In the genomic region with DNA sequence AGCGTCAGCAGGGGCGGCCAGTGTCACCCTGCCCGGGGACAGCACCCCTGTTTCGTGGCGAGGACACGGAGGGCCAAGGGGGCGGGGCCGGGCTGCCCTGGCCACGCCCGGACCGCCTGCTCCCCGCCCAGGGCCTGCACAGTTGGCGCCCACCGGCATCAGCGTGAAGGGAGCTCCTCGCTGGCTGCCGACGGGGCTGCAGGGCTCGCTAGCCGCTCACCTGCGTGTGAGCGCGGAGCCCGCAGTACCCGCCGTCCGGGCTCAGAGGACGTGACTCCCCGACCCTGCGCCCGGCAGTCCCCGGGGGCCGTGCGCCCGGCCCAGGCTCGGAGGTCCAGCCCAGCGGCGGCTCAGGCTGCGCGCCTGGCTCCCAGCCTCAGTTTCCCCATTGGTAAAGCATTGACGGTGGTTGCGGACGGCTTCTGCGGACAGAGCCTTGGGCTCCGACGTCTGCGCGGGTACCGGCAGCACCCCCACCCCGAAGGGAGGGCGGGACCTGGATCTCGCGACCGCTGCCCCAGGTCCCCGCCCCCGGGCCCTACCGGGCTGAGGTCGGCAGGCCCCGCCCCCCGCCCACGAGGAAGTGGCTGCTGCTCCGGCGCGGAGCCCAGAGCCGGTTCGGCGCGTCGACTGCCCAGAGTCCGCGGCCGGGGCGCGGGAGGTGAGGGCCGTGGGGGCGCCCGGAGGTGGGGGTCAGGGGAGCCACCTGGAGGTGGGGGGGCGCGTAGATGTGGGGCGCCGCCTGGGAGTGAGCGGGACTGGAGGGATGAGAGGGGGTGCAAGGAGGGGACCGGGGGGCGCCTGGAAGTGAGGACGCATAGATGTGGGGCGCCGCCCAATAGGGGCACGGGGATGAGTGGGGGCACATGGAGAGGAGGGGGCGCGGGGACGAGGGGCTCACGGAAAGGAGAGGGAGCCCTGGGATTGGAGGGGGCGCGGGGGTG, we compare ENCODE assay signal across 1 cellular context.
TF ChIP-seq lines count a peak whose summit lies in the region.

A gene (plus strand): TSS at position 610 of the 944 bp plus-strand sequence. CDS start 10,985 bp downstream, outside the sequence.

TF ChIP-seq in HepG2, 621 proteins besides CTCF, POLR2A, EP300 and RAD21 (continued from another document and continues in another):
- TF ChIP-seq ZNF713 (CRISPR knock-in tag; IDR thresholded peaks at IDR 0.05) (no peak), ELF1 (CRISPR knock-in tag; IDR thresholded peaks at IDR 0.05) (0 out of 2 replicates have a peak, but pooled peaks have one; percentile 22), ZFP90 (CRISPR knock-in tag; IDR thresholded peaks at IDR 0.05; ENCODE audit: borderline replicate concordance) (peak; percentile 24; the same call in 1 of the 2 replicates), HNRNPK (IDR thresholded peaks at IDR 0.05; ENCODE audit: low read depth, low read length, poor library complexity, severe bottlenecking) (peak; percentile 32), SALL2 (CRISPR knock-in tag; IDR thresholded peaks at IDR 0.05) (peak; percentile 9; the same call in 1 of the 2 replicates), ZNF136 (CRISPR knock-in tag; IDR thresholded peaks at IDR 0.05; ENCODE audit: low read depth) (no peak), RNF2 (conservative IDR thresholded peaks at IDR 0.05; ENCODE audit: low read depth) (peak; percentile 42; the same call in 1 of the 2 replicates), HDAC2 (CRISPR knock-in tag; IDR thresholded peaks at IDR 0.05) (no peak), MTF2 (CRISPR knock-in tag; IDR thresholded peaks at IDR 0.05; ENCODE audit: borderline replicate concordance) (peak; percentile 82; the same call in 1 of the 2 replicates), RBM22 (optimal IDR thresholded peaks at IDR 0.05; ENCODE audit: low read length) (no peak), FOXK2 (IDR thresholded peaks at IDR 0.05) (no peak), ERF (CRISPR knock-in tag; IDR thresholded peaks at IDR 0.05) (peak; percentile 72), ZNF670 (CRISPR knock-in tag; IDR thresholded peaks at IDR 0.05; ENCODE audit: borderline replicate concordance) (no peak), ELF4 (CRISPR knock-in tag; IDR thresholded peaks at IDR 0.05; ENCODE audit: borderline replicate concordance) (no peak), ZC3H13 (CRISPR knock-in tag; IDR thresholded peaks at IDR 0.05) (no peak), RARG (CRISPR knock-in tag; IDR thresholded peaks at IDR 0.05; ENCODE audit: low read depth) (no peak), SNAPC2 (CRISPR knock-in tag; IDR thresholded peaks at IDR 0.05) (no peak), KDM6A (CRISPR knock-in tag; IDR thresholded peaks at IDR 0.05; ENCODE audit: low read depth) (no peak), HOXA5 (CRISPR knock-in tag; IDR thresholded peaks at IDR 0.05) (no peak), SMAD3 (CRISPR knock-in tag; IDR thresholded peaks at IDR 0.05) (no peak), TOE1 (CRISPR knock-in tag; IDR thresholded peaks at IDR 0.05) (no peak), HMG20A (CRISPR knock-in tag; IDR thresholded peaks at IDR 0.05; ENCODE audit: borderline replicate concordance) (no peak), ZNF558 (CRISPR knock-in tag; IDR thresholded peaks at IDR 0.05; ENCODE audit: borderline replicate concordance) (no peak), ZNF234 (CRISPR knock-in tag; conservative IDR thresholded peaks at IDR 0.05) (no peak), YEATS2 (CRISPR knock-in tag; IDR thresholded peaks at IDR 0.05; ENCODE audit: borderline replicate concordance) (no peak), ZBTB3 (CRISPR knock-in tag; IDR thresholded peaks at IDR 0.05; ENCODE audit: borderline replicate concordance, low read depth) (no peak), HNRNPH1 (optimal IDR thresholded peaks at IDR 0.05; ENCODE audit: low read depth, low read length) (no peak), ZKSCAN5 (CRISPR knock-in tag; IDR thresholded peaks at IDR 0.05) (no peak), SP2 (CRISPR knock-in tag; IDR thresholded peaks at IDR 0.05) (peak; percentile 47; the same call in 1 of the 2 replicates), MAZ (IDR thresholded peaks at IDR 0.05; ENCODE audit: borderline replicate concordance, low read depth, low read length) (no peak; the same call in 1 of the 2 replicates), MAZ (CRISPR knock-in tag; IDR thresholded peaks at IDR 0.05; ENCODE audit: low read depth) (peak; percentile 27; the same call in 1 of the 2 replicates), HOXA3 (CRISPR knock-in tag; IDR thresholded peaks at IDR 0.05) (peak; percentile 19; the same call in 1 of the 2 replicates), CBX5 (CRISPR knock-in tag; IDR thresholded peaks at IDR 0.05; ENCODE audit: borderline replicate concordance) (no peak)
- TF ChIP-seq, protein P1, sequence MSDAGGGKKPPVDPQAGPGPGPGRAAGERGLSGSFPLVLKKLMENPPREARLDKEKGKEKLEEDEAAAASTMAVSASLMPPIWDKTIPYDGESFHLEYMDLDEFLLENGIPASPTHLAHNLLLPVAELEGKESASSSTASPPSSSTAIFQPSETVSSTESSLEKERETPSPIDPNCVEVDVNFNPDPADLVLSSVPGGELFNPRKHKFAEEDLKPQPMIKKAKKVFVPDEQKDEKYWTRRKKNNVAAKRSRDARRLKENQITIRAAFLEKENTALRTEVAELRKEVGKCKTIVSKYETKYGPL (CRISPR knock-in tag; IDR thresholded peaks at IDR 0.05) = 0 out of 2 replicates have a peak, but pooled peaks have one; percentile 15
- TF ChIP-seq, protein P2, sequence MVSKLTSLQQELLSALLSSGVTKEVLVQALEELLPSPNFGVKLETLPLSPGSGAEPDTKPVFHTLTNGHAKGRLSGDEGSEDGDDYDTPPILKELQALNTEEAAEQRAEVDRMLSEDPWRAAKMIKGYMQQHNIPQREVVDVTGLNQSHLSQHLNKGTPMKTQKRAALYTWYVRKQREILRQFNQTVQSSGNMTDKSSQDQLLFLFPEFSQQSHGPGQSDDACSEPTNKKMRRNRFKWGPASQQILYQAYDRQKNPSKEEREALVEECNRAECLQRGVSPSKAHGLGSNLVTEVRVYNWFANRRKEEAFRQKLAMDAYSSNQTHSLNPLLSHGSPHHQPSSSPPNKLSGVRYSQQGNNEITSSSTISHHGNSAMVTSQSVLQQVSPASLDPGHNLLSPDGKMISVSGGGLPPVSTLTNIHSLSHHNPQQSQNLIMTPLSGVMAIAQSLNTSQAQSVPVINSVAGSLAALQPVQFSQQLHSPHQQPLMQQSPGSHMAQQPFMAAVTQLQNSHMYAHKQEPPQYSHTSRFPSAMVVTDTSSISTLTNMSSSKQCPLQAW (CRISPR knock-in tag; IDR thresholded peaks at IDR 0.05) = no peak
- TF ChIP-seq, protein P3, sequence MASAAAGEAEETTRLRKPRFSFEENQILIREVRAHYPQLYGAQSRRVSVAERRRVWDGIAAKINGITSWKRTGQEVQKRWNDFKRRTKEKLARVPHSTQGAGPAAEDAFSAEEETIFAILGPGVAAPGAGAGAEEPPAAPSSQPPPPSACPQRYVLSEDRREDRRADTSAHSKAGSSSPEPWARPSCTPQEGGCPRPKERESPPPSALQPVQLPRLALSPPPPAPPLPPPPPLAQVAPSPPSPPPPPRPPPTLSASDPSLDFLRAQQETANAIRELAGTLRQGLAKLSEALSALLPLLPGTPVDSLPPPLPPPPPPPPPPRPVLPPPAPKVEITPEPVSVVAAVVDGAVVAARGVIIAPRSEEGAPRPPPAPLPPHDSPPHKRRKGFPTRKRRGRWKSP (CRISPR knock-in tag; IDR thresholded peaks at IDR 0.05) = no peak
- TF ChIP-seq, protein P4, sequence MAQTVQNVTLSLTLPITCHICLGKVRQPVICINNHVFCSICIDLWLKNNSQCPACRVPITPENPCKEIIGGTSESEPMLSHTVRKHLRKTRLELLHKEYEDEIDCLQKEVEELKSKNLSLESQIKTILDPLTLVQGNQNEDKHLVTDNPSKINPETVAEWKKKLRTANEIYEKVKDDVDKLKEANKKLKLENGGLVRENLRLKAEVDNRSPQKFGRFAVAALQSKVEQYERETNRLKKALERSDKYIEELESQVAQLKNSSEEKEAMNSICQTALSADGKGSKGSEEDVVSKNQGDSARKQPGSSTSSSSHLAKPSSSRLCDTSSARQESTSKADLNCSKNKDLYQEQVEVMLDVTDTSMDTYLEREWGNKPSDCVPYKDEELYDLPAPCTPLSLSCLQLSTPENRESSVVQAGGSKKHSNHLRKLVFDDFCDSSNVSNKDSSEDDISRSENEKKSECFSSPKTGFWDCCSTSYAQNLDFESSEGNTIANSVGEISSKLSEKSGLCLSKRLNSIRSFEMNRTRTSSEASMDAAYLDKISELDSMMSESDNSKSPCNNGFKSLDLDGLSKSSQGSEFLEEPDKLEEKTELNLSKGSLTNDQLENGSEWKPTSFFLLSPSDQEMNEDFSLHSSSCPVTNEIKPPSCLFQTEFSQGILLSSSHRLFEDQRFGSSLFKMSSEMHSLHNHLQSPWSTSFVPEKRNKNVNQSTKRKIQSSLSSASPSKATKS (CRISPR knock-in tag; IDR thresholded peaks at IDR 0.05) = no peak
- TF ChIP-seq, protein P5, sequence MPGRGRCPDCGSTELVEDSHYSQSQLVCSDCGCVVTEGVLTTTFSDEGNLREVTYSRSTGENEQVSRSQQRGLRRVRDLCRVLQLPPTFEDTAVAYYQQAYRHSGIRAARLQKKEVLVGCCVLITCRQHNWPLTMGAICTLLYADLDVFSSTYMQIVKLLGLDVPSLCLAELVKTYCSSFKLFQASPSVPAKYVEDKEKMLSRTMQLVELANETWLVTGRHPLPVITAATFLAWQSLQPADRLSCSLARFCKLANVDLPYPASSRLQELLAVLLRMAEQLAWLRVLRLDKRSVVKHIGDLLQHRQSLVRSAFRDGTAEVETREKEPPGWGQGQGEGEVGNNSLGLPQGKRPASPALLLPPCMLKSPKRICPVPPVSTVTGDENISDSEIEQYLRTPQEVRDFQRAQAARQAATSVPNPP (CRISPR knock-in tag; IDR thresholded peaks at IDR 0.05) = no peak
- TF ChIP-seq, protein P6, sequence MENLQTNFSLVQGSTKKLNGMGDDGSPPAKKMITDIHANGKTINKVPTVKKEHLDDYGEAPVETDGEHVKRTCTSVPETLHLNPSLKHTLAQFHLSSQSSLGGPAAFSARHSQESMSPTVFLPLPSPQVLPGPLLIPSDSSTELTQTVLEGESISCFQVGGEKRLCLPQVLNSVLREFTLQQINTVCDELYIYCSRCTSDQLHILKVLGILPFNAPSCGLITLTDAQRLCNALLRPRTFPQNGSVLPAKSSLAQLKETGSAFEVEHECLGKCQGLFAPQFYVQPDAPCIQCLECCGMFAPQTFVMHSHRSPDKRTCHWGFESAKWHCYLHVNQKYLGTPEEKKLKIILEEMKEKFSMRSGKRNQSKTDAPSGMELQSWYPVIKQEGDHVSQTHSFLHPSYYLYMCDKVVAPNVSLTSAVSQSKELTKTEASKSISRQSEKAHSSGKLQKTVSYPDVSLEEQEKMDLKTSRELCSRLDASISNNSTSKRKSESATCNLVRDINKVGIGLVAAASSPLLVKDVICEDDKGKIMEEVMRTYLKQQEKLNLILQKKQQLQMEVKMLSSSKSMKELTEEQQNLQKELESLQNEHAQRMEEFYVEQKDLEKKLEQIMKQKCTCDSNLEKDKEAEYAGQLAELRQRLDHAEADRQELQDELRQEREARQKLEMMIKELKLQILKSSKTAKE (CRISPR knock-in tag; IDR thresholded peaks at IDR 0.05; ENCODE audit: borderline replicate concordance) = no peak
- TF ChIP-seq, protein P7, sequence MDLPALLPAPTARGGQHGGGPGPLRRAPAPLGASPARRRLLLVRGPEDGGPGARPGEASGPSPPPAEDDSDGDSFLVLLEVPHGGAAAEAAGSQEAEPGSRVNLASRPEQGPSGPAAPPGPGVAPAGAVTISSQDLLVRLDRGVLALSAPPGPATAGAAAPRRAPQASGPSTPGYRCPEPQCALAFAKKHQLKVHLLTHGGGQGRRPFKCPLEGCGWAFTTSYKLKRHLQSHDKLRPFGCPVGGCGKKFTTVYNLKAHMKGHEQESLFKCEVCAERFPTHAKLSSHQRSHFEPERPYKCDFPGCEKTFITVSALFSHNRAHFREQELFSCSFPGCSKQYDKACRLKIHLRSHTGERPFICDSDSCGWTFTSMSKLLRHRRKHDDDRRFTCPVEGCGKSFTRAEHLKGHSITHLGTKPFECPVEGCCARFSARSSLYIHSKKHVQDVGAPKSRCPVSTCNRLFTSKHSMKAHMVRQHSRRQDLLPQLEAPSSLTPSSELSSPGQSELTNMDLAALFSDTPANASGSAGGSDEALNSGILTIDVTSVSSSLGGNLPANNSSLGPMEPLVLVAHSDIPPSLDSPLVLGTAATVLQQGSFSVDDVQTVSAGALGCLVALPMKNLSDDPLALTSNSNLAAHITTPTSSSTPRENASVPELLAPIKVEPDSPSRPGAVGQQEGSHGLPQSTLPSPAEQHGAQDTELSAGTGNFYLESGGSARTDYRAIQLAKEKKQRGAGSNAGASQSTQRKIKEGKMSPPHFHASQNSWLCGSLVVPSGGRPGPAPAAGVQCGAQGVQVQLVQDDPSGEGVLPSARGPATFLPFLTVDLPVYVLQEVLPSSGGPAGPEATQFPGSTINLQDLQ (CRISPR knock-in tag; IDR thresholded peaks at IDR 0.05) = no peak
- TF ChIP-seq, protein P8, sequence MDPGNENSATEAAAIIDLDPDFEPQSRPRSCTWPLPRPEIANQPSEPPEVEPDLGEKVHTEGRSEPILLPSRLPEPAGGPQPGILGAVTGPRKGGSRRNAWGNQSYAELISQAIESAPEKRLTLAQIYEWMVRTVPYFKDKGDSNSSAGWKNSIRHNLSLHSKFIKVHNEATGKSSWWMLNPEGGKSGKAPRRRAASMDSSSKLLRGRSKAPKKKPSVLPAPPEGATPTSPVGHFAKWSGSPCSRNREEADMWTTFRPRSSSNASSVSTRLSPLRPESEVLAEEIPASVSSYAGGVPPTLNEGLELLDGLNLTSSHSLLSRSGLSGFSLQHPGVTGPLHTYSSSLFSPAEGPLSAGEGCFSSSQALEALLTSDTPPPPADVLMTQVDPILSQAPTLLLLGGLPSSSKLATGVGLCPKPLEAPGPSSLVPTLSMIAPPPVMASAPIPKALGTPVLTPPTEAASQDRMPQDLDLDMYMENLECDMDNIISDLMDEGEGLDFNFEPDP (CRISPR knock-in tag; conservative IDR thresholded peaks at IDR 0.05) = 0 out of 2 replicates have a peak, but pooled peaks have one; percentile 68
- TF ChIP-seq, protein P9, sequence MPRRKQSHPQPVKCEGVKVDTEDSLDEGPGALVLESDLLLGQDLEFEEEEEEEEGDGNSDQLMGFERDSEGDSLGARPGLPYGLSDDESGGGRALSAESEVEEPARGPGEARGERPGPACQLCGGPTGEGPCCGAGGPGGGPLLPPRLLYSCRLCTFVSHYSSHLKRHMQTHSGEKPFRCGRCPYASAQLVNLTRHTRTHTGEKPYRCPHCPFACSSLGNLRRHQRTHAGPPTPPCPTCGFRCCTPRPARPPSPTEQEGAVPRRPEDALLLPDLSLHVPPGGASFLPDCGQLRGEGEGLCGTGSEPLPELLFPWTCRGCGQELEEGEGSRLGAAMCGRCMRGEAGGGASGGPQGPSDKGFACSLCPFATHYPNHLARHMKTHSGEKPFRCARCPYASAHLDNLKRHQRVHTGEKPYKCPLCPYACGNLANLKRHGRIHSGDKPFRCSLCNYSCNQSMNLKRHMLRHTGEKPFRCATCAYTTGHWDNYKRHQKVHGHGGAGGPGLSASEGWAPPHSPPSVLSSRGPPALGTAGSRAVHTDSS (CRISPR knock-in tag; conservative IDR thresholded peaks at IDR 0.05) = no peak
- TF ChIP-seq, protein P10, sequence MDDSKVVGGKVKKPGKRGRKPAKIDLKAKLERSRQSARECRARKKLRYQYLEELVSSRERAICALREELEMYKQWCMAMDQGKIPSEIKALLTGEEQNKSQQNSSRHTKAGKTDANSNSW (CRISPR knock-in tag; IDR thresholded peaks at IDR 0.05; ENCODE audit: borderline replicate concordance) = no peak
- TF ChIP-seq, protein P11, sequence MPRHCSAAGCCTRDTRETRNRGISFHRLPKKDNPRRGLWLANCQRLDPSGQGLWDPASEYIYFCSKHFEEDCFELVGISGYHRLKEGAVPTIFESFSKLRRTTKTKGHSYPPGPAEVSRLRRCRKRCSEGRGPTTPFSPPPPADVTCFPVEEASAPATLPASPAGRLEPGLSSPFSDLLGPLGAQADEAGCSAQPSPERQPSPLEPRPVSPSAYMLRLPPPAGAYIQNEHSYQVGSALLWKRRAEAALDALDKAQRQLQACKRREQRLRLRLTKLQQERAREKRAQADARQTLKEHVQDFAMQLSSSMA (CRISPR knock-in tag; IDR thresholded peaks at IDR 0.05) = no peak
